Comparison of ENCODE assay signal across 8 cellular contexts in genomic region chr9:128723352-128723865, GRCh38. TPM values are rescaled to one million over a fixed set of nuclear protein-coding genes. Genes with fewer than 3 reads are reported as not detected.
A peak's percentile ranks its signal among the peaks of the same experiment; 100 is the strongest.
DNase-seq lines count a peak whose midpoint lies in the region; ATAC-seq and TF ChIP-seq lines count a peak whose summit lies in the region.

No MANE protein-coding gene starts in this region.

- H3K27me3 Mint-ChIP-seq in CD14-positive monocyte (ENCODE audit: low read depth in 3 of 3) (peaks cover 0 to 3% (median 2%) of the 10 kb centered on the region in 3 donors), nephron progenitor cell (ENCODE audit: low read depth, poor library complexity) (peaks cover 8% of the 10 kb centered on the region)

- H3K36me3 Mint-ChIP-seq in CD14-positive monocyte (peaks cover 11 to 27% of the 10 kb centered on the region in 2 donors), nephron progenitor cell (ENCODE audit: low read depth) (no peaks in the 10 kb centered on the region)

- H3K27ac ChIP-seq in dorsolateral prefrontal cortex: peak overlapping the region in 56 of 59 donors; percentile 35 to 90 (median 79)

- H3K27ac Mint-ChIP-seq in CD14-positive monocyte: peak overlapping the region; percentile 66 to 95 (median 85)
- H3K27ac Mint-ChIP-seq in nephron progenitor cell: peak overlapping the region; percentile 49

- no peak for TF ChIP-seq CTCF in CD14-positive monocyte (IDR thresholded peaks at IDR 0.05)
- TF ChIP-seq CTCF in LNCaP clone FGC (IDR thresholded peaks at IDR 0.05; ENCODE audit: control insufficient read depth, extremely low read depth, insufficient read depth): no peak
- TF ChIP-seq CTCF in dorsolateral prefrontal cortex (IDR thresholded peaks at IDR 0.05 in 54 of 56, conservative IDR thresholded peaks at IDR 0.05 in 2 of 56; ENCODE audit: low read depth in 1 of 56, partially characterized antibody in 56 of 56): no peak
- no peak for TF ChIP-seq CTCF in nephron progenitor cell (IDR thresholded peaks at IDR 0.05)

- H3K9me3 Mint-ChIP-seq in CD14-positive monocyte (peaks cover 0 to 3% (median 0%) of the 10 kb centered on the region in 7 donors), nephron progenitor cell (no peaks in the 10 kb centered on the region)

- no peaks in the 10 kb centered on the region for H3K27me3 ChIP-seq in dorsolateral prefrontal cortex

- peak overlapping the region; percentile 94 for H3K4me3 ChIP-seq in LNCaP clone FGC (ENCODE audit: low read depth, low read length)
- peak overlapping the region; percentile 51 to 95 (median 73) for H3K4me3 ChIP-seq in dorsolateral prefrontal cortex

- H3K4me3 Mint-ChIP-seq in CD14-positive monocyte: peak overlapping the region; percentile 90 to 98
- H3K4me3 Mint-ChIP-seq in nephron progenitor cell: peak overlapping the region; percentile 92

- intact Hi-C loops in CD14-positive monocyte (cut with micrococcal nuclease) (loop anchor here in 1 of 2 donors (10.0 kb wide), 1 partner anchor 221 kb away; the partner anchor contains the start of genes DOLK and NUP188), dorsolateral prefrontal cortex (cut with DNase I) (no loop called here)

- ATAC-seq in GM19452 (IDR thresholded peaks at IDR 0.05; ENCODE audit: unreplicated experiment) (no peak), GM18868 (IDR thresholded peaks at IDR 0.05; ENCODE audit: unreplicated experiment) (no peak)

- H3K4me1 Mint-ChIP-seq in CD14-positive monocyte: peaks cover 27% of the 10 kb centered on the region
- H3K4me1 Mint-ChIP-seq in nephron progenitor cell: peaks cover 25% of the 10 kb centered on the region

- DNase-seq in CD14-positive monocyte (ENCODE audit: low spot score) (peak; percentile 40), LNCaP clone FGC (ENCODE audit: low read depth) (no peak), dorsolateral prefrontal cortex (no peak), nephron progenitor cell (no peak), cortex of kidney (lab: John Stamatoyannopoulos, UW) (no peak), NAMALWA (ENCODE audit: low spot score) (no peak)

RNA-seq across cellular contexts. Expression of gene ZDHHC12, which starts 0.5 kb away (rescaled TPM):
- 10 to 100 TPM; 68.4 to 72.7 TPM for polyA plus RNA-seq in CD14-positive monocyte
- 1 to 10 TPM; 1.9 to 8.9 (median 4.8) TPM for total RNA-seq in dorsolateral prefrontal cortex

RNA-seq across cellular contexts. Expression of gene PKN3, which starts 21.1 kb away (rescaled TPM):
- under 1 TPM; 0.11 to 0.27 TPM for polyA plus RNA-seq in CD14-positive monocyte
- 1 to 10 TPM; 1.0 to 8.5 (median 3.1) TPM for total RNA-seq in dorsolateral prefrontal cortex

RNA-seq across cellular contexts. Expression of gene SET, which starts 34.4 kb away (rescaled TPM):
- polyA plus RNA-seq in CD14-positive monocyte: 100 to 1,000 TPM; 114 to 124 TPM
- 100 to 1,000 TPM; 147 to 261 (median 187) TPM for total RNA-seq in dorsolateral prefrontal cortex

RNA-seq across cellular contexts. Expression of gene ZER1, which starts 48.3 kb away (rescaled TPM):
- polyA plus RNA-seq in CD14-positive monocyte: 10 to 100 TPM; 16.1 to 25.6 TPM
- 100 to 1,000 TPM in 117 of 120 experiments, 10 to 100 TPM in 3; 87.6 to 198 (median 135) TPM for total RNA-seq in dorsolateral prefrontal cortex
